Comparison of ENCODE assay signal across 2 cellular contexts in genomic region chr6:163057260-163057659, GRCh38.
A peak's percentile ranks its signal among the peaks of the same experiment; 100 is the strongest.
TF ChIP-seq lines count a peak whose summit lies in the region.

No MANE protein-coding gene starts in this region.

TF ChIP-seq in IMR-90, 13 proteins besides CTCF, POLR2A, EP300 and RAD21:
- no peak for TF ChIP-seq CHD1 (IDR thresholded peaks at IDR 0.05; ENCODE audit: low read depth, low read length)
- TF ChIP-seq CEBPB (IDR thresholded peaks at IDR 0.05; ENCODE audit: low read depth, low read length), result peak; percentile 66

TF ChIP-seq in H1, 55 proteins besides CTCF, POLR2A, EP300 and RAD21:
- TF ChIP-seq EZH2 (IDR thresholded peaks at IDR 0.05; ENCODE audit: low read depth, low read length, severe bottlenecking) (no peak), CEBPB (IDR thresholded peaks at IDR 0.05; ENCODE audit: low read depth, low read length) (peak; percentile 89), HDAC6 (IDR thresholded peaks at IDR 0.05; ENCODE audit: low read depth, low read length) (no peak), SP4 (IDR thresholded peaks at IDR 0.05; ENCODE audit: low read length) (no peak), E2F6 (IDR thresholded peaks at IDR 0.05) (no peak)
